In genomic region chr4:7968262-7968896, GRCh38 we compare ENCODE assay signal across 11 cellular contexts. TPM values are rescaled to one million over a fixed set of nuclear protein-coding genes. Genes with fewer than 3 reads are reported as not detected.
DNase-seq lines count a peak whose midpoint lies in the region; ATAC-seq and TF ChIP-seq lines count a peak whose summit lies in the region.
"Had no signal": no experiment of that assay in that cellular context is flagged by ENCODE, and none has a peak within 500 bp of the region (broad histone marks: within the 10 kb centered on the region; RNA-seq: fewer than 3 reads in every experiment).

No MANE protein-coding gene starts in this region.

- H3K4me3 ChIP-seq in thoracic aorta = no peak overlapping the region
- H3K4me3 ChIP-seq: tibial nerve had no signal

- H3K27ac Mint-ChIP-seq in activated naive CD4-positive, alpha-beta T cell treated with anti-CD3 and anti-CD28 coated beads, Interleukin-2, amount 50 U/mL, for 72 hours = peak overlapping the region; percentile 16 to 22
- H3K27ac Mint-ChIP-seq in activated T-helper 17 cell treated with anti-CD3 and anti-CD28 coated beads, Interleukin-2, amount 50 U/mL, for 72 hours = peak overlapping the region; percentile 78

- H3K9me3 Mint-ChIP-seq in activated naive CD4-positive, alpha-beta T cell treated with anti-CD3 and anti-CD28 coated beads, Interleukin-2, amount 50 U/mL, for 72 hours = no peaks in the 10 kb centered on the region
- H3K9me3 Mint-ChIP-seq in activated T-helper 17 cell treated with anti-CD3 and anti-CD28 coated beads, Interleukin-2, amount 50 U/mL, for 72 hours = no peaks in the 10 kb centered on the region

- peaks cover 0 to 39% of the 10 kb centered on the region in 2 donors for H3K36me3 Mint-ChIP-seq in activated naive CD4-positive, alpha-beta T cell treated with anti-CD3 and anti-CD28 coated beads, Interleukin-2, amount 50 U/mL, for 72 hours
- H3K36me3 Mint-ChIP-seq in activated T-helper 17 cell treated with anti-CD3 and anti-CD28 coated beads, Interleukin-2, amount 50 U/mL, for 72 hours (ENCODE audit: low read depth) = peaks cover 39% of the 10 kb centered on the region

- no peak for ATAC-seq in activated naive CD4-positive, alpha-beta T cell treated with anti-CD3 and anti-CD28 coated beads, Interleukin-2, amount 50 U/mL, for 72 hours
- no peak for ATAC-seq in activated T-helper 17 cell treated with anti-CD3 and anti-CD28 coated beads, Interleukin-2, amount 50 U/mL, for 72 hours (replicated peaks)
- ATAC-seq in thoracic aorta (ENCODE audit: insufficient number of reproducible peaks, low FRiP score, low read depth) = no peak
- no peak for ATAC-seq in GM19351 (IDR thresholded peaks at IDR 0.05; ENCODE audit: unreplicated experiment)

- peak overlapping the region; percentile 95 for H3K4me3 Mint-ChIP-seq in activated T-helper 17 cell treated with anti-CD3 and anti-CD28 coated beads, Interleukin-2, amount 50 U/mL, for 72 hours

- no peaks in the 10 kb centered on the region for H3K27me3 ChIP-seq in thoracic aorta (replicated peaks; ENCODE audit: insufficient read depth)
- H3K27me3 ChIP-seq: tibial nerve had no signal

- H3K27ac ChIP-seq in thoracic aorta = peak overlapping the region; percentile 40 to 68

- no peak for TF ChIP-seq CTCF in thoracic aorta (IDR thresholded peaks at IDR 0.05)

- no peaks in the 10 kb centered on the region for H3K9me3 ChIP-seq in thoracic aorta
- H3K9me3 ChIP-seq: tibial nerve had no signal

- no peaks in the 10 kb centered on the region for H3K36me3 ChIP-seq in thoracic aorta
- H3K36me3 ChIP-seq: tibial nerve had no signal

- no peak for DNase-seq in activated naive CD4-positive, alpha-beta T cell treated with anti-CD3 and anti-CD28 coated beads, Interleukin-2, amount 50 U/mL, for 72 hours (ENCODE audit: low spot score in 2 of 2)
- no peak for DNase-seq in activated naive CD4-positive, alpha-beta T cell treated with anti-CD3 and anti-CD28 coated beads, Interleukin-2, amount 50 U/mL, for 16 hours
- DNase-seq in lung microvascular endothelial cell (ENCODE audit: low read depth in 2 of 2) = peak; percentile 91 to 93
- DNase-seq in thoracic aorta (ENCODE audit: low spot score) = no peak
- DNase-seq in DMS53 (lab: John Stamatoyannopoulos, UW) = no peak
- DNase-seq in stimulated activated CD8-positive, alpha-beta memory T cell treated with anti-CD3 and anti-CD28 coated beads, Interleukin-4, amount 100 ng/mL, for 48 hours = no peak
- DNase-seq: GDM1, kidney had no signal

- H3K27me3 Mint-ChIP-seq in activated T-helper 17 cell treated with anti-CD3 and anti-CD28 coated beads, Interleukin-2, amount 50 U/mL, for 72 hours = no peaks in the 10 kb centered on the region

- peaks cover 24% of the 10 kb centered on the region for H3K4me1 Mint-ChIP-seq in activated T-helper 17 cell treated with anti-CD3 and anti-CD28 coated beads, Interleukin-2, amount 50 U/mL, for 72 hours

- H3K4me1 ChIP-seq in thoracic aorta (ENCODE audit: control insufficient read depth in 1 of 2, low read depth in 2 of 2) = peaks cover 19 to 41% of the 10 kb centered on the region in 2 donors

RNA-seq across cellular contexts. Expression of gene AFAP1, which starts 28.7 kb away (rescaled TPM):
- 10 to 100 TPM; 10.2 to 41.9 TPM for total RNA-seq in activated naive CD4-positive, alpha-beta T cell treated with anti-CD3 and anti-CD28 coated beads, Interleukin-2, amount 50 U/mL, for 72 hours
- 10 to 100 TPM; 20.1 to 29.8 TPM for total RNA-seq in activated T-helper 17 cell treated with anti-CD3 and anti-CD28 coated beads, Interleukin-2, amount 50 U/mL, for 72 hours
- total RNA-seq in lung microvascular endothelial cell (22.4 and 29.8 TPM in 2 replicates), thoracic aorta (10 to 100 TPM; 32.1 to 40.1 TPM)

Comparison
In these comparisons a context has a peak if more than half of its experiments do, and no peak if none do; other contexts are left out.
1. DNase-seq: peak in lung microvascular endothelial cell (2 of 2); none in activated naive CD4-positive, alpha-beta T cell treated with anti-CD3 and anti-CD28 coated beads, Interleukin-2, amount 50 U/mL, for 72 hours (0 of 2), activated naive CD4-positive, alpha-beta T cell treated with anti-CD3 and anti-CD28 coated beads, Interleukin-2, amount 50 U/mL, for 16 hours (single experiment), thoracic aorta (single experiment), DMS53 (single experiment) and stimulated activated CD8-positive, alpha-beta memory T cell treated with anti-CD3 and anti-CD28 coated beads, Interleukin-4, amount 100 ng/mL, for 48 hours (single experiment).